28 cellular contexts compared by ENCODE assay signal in genomic region chr17:20982589-20983358, GRCh38.
"Had no signal": no experiment of that assay in that cellular context is flagged by ENCODE, and none has a peak within 500 bp of the region (broad histone marks: within the 10 kb centered on the region; RNA-seq: fewer than 3 reads in every experiment).

No MANE protein-coding gene starts in this region.

- H3K9me3 ChIP-seq: colonic mucosa, esophagus muscularis mucosa, gastroesophageal sphincter, heart left ventricle, left lung, neutrophil, testis, tibial artery had no signal

- H3K9ac ChIP-seq: parathyroid adenoma had no signal

- H3K4me3 Mint-ChIP-seq: central memory CD8-positive, alpha-beta T cell; dendritic cell treated with granulocyte-macrophage colony-stimulating factor and Interleukin-4, amounts not matched to agents 40 ng/mL and 50 ng/mL, for 4 days; naive thymus-derived CD8-positive, alpha-beta T cell; neural crest cell; type B pancreatic cell had no signal

- H3K4me3 ChIP-seq: colonic mucosa, esophagus muscularis mucosa, gastroesophageal sphincter, heart left ventricle, hepatocyte, left lung, smooth muscle cell, testis, tibial artery had no signal

- DNase-seq: colonic mucosa; effector CD8-positive, alpha-beta T cell; foreskin keratinocyte; heart left ventricle; left lung; mammary epithelial cell; mesendoderm; naive thymus-derived CD8-positive, alpha-beta T cell; stimulated activated CD4-positive, alpha-beta T cell treated with anti-CD3 and anti-CD28 coated beads, Interleukin-12 subunit alpha, Interleukin-12 subunit beta, amount 100 ng/mL, for 4 hours; stimulated activated CD4-positive, alpha-beta T cell treated with anti-CD3 and anti-CD28 coated beads, Interleukin-1b, Interleukin-23, amount 100 ng/mL, for 48 hours; stimulated activated CD4-positive, alpha-beta T cell treated with anti-CD3 and anti-CD28 coated beads, Interleukin-4, amount 100 ng/mL, for 1 hour; stimulated activated CD8-positive, alpha-beta memory T cell treated with anti-CD3 and anti-CD28 coated beads, Interleukin-4, amount 100 ng/mL, for 48 hours; stimulated activated naive CD4-positive, alpha-beta T cell treated with Interleukin-2 at 50 U/mL for 16 hours; substantia nigra; testis; tibial artery had no signal

- H3K9me3 Mint-ChIP-seq: central memory CD8-positive, alpha-beta T cell; dendritic cell treated with granulocyte-macrophage colony-stimulating factor and Interleukin-4, amounts not matched to agents 40 ng/mL and 50 ng/mL, for 4 days; naive thymus-derived CD8-positive, alpha-beta T cell; neural crest cell; type B pancreatic cell had no signal

- H3K27ac ChIP-seq: colonic mucosa, esophagus muscularis mucosa, foreskin keratinocyte, gastroesophageal sphincter, heart left ventricle, hepatocyte, left lung, neutrophil, parathyroid adenoma, testis, tibial artery had no signal

- H3K4me1 ChIP-seq: colonic mucosa, esophagus muscularis mucosa, foreskin keratinocyte, gastroesophageal sphincter, left lung, parathyroid adenoma, testis, tibial artery had no signal

- H3K27me3 ChIP-seq: colonic mucosa, foreskin keratinocyte, hepatocyte, left lung, testis, tibial artery had no signal

- ATAC-seq: foreskin keratinocyte; gastroesophageal sphincter; heart left ventricle; left lung; naive thymus-derived CD8-positive, alpha-beta T cell; sciatic nerve had no signal

- H3K36me3 ChIP-seq: colonic mucosa, esophagus muscularis mucosa, gastroesophageal sphincter, heart left ventricle, left lung, neutrophil, tibial artery had no signal

- H3K27me3 Mint-ChIP-seq: progenitor cell of endocrine pancreas, type B pancreatic cell had no signal

- H3K4me1 Mint-ChIP-seq: central memory CD8-positive, alpha-beta T cell; naive thymus-derived CD8-positive, alpha-beta T cell; neural crest cell had no signal

- H3K27ac Mint-ChIP-seq: dendritic cell treated with granulocyte-macrophage colony-stimulating factor and Interleukin-4, amounts not matched to agents 40 ng/mL and 50 ng/mL, for 4 days; naive thymus-derived CD8-positive, alpha-beta T cell; type B pancreatic cell had no signal
